ENCODE assay signal across 8 cellular contexts in the genomic region with DNA sequence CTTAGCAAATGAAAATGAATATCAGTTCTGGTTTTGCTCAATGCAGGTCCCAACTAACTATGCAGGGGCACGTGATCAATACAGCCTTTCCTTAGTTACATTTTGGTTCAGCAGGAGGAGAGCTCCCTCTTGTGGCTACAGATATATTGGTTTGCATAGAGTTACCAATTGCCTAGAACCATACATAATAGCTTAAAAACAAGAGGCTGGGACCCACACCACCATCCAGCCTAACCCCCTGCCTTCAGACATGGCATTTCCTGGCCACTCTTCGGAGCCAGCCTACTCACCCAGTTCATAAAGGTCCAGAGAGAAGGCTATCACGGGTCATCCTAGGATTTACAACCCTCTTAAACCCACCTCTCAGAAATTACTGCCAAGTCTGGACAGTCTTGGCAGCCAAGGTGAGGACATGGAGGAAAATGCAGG. TPM values are rescaled to one million over a fixed set of nuclear protein-coding genes. Genes with fewer than 3 reads are reported as not detected.
DNase-seq lines count a peak whose midpoint lies in the region; ATAC-seq and TF ChIP-seq lines count a peak whose summit lies in the region.

No MANE protein-coding gene starts in this region.

- peaks cover 4% of the 10 kb centered on the region for H3K4me1 Mint-ChIP-seq in activated B cell treated with CpG ODN at 0.5 μM for 24 hours
- H3K4me1 Mint-ChIP-seq in memory B cell, result peaks cover 13% of the 10 kb centered on the region
- peaks cover 5% of the 10 kb centered on the region for H3K4me1 Mint-ChIP-seq in type B pancreatic cell (ENCODE audit: unreplicated experiment)

- intact Hi-C loops in activated B cell treated with CpG ODN at 0.5 μM for 24 hours (cut with micrococcal nuclease), result loop anchor here (1.0 kb wide), 4 partner anchors 11 to 189 kb away; a partner anchor contains a TSS

- POLR2A ChIA-PET in activated B cell treated with CpG ODN at 0.5 μM for 24 hours (lab: Charles Lee), result interaction anchor here (0.8 to 2.6 kb wide), 3 partner anchors 8 to 189 kb away, joined by 3 to 16 read pairs (median 11); a partner anchor contains a TSS

- CTCF ChIA-PET in activated B cell treated with CpG ODN at 0.5 μM for 24 hours (lab: Charles Lee), result interaction anchor here (0.7 to 3.0 kb wide), 26 partner anchors 8 to 189 kb away, joined by 3 to 36 read pairs (median 4); a partner anchor contains a TSS

- H3K36me3 ChIP-seq in DOHH2 (ENCODE audit: control insufficient read depth, low read length), result peaks cover 86% of the 10 kb centered on the region
- H3K36me3 ChIP-seq in effector memory CD4-positive, alpha-beta T cell (ENCODE audit: control insufficient read depth, insufficient read depth, low read length), result peaks cover 75% of the 10 kb centered on the region

- H3K27me3 Mint-ChIP-seq in activated B cell treated with CpG ODN at 0.5 μM for 24 hours (no peaks in the 10 kb centered on the region), memory B cell (no peaks in the 10 kb centered on the region), type B pancreatic cell (no peaks in the 10 kb centered on the region)

- H3K4me2 ChIP-seq in DOHH2 (ENCODE audit: low read length), result no peak overlapping the region

- H3K27me3 ChIP-seq in DOHH2 (ENCODE audit: control insufficient read depth, low read length), result no peaks in the 10 kb centered on the region
- H3K27me3 ChIP-seq in effector memory CD4-positive, alpha-beta T cell (replicated peaks; ENCODE audit: control insufficient read depth, insufficient read depth, low read length, poor library complexity, severe bottlenecking), result no peaks in the 10 kb centered on the region

- H3K36me3 Mint-ChIP-seq in activated B cell treated with CpG ODN at 0.5 μM for 24 hours (ENCODE audit: low read depth) (peaks cover 91% of the 10 kb centered on the region), memory B cell (peaks cover 31% of the 10 kb centered on the region), type B pancreatic cell (peaks cover 14% of the 10 kb centered on the region)

- H3K27ac Mint-ChIP-seq in activated B cell treated with CpG ODN at 0.5 μM for 24 hours (no peak overlapping the region), memory B cell (peak overlapping the region; percentile 86), type B pancreatic cell (peak overlapping the region; percentile 1)

- peaks cover under 1% of the 10 kb centered on the region; the same call in 1 of the 2 replicates for H4K20me1 ChIP-seq in DOHH2 (ENCODE audit: control insufficient read depth, insufficient read depth, low read depth, low read length)

- no peak overlapping the region for H3K4me3 ChIP-seq in DOHH2 (ENCODE audit: low read length)
- no peak overlapping the region for H3K4me3 ChIP-seq in effector memory CD4-positive, alpha-beta T cell (ENCODE audit: insufficient read depth, low read depth, low read length, poor library complexity, severe bottlenecking)

- H3K4me1 ChIP-seq in DOHH2 (ENCODE audit: control insufficient read depth, low read length), result peaks cover 7% of the 10 kb centered on the region
- no peaks in the 10 kb centered on the region for H3K4me1 ChIP-seq in effector memory CD4-positive, alpha-beta T cell (ENCODE audit: control insufficient read depth, insufficient read depth, low read length, poor library complexity, severe bottlenecking)

- no peaks in the 10 kb centered on the region for H3F3A ChIP-seq in DOHH2 (ENCODE audit: control insufficient read depth, insufficient read depth)

- H3K79me2 ChIP-seq in DOHH2 (ENCODE audit: control insufficient read depth, low read length), result peaks cover 3% of the 10 kb centered on the region

- H3K9me3 ChIP-seq in DOHH2 (ENCODE audit: control insufficient read depth, insufficient read depth, low read length), result no peaks in the 10 kb centered on the region
- H3K9me3 ChIP-seq in effector memory CD4-positive, alpha-beta T cell (ENCODE audit: control insufficient read depth, low read length), result no peaks in the 10 kb centered on the region

- DNase-seq in GM20000 (ENCODE audit: low spot score) (peak; percentile 71), NCI-H510A (lab: John Stamatoyannopoulos, UW) (peak; percentile 1), activated B cell treated with CpG ODN at 0.5 μM for 24 hours (peak; percentile 17), memory B cell (ENCODE audit: low spot score in 2 of 2) (peak; percentile 62 to 72), type B pancreatic cell (ENCODE audit: extremely low spot score, unreplicated experiment) (no peak)
- peak in 2 of 3 donors; percentile 5 to 27 for DNase-seq in effector memory CD4-positive, alpha-beta T cell

- H3K9me3 Mint-ChIP-seq in activated B cell treated with CpG ODN at 0.5 μM for 24 hours (no peaks in the 10 kb centered on the region), memory B cell (no peaks in the 10 kb centered on the region), type B pancreatic cell (no peaks in the 10 kb centered on the region)

- ATAC-seq in HG03520 (IDR thresholded peaks at IDR 0.05; ENCODE audit: unreplicated experiment), result peak; percentile 99
- ATAC-seq in activated B cell treated with CpG ODN at 0.5 μM for 24 hours (ENCODE audit: low read depth), result peak; percentile 96
- peak; percentile 99 for ATAC-seq in memory B cell (ENCODE audit: low read depth)

- H3K4me3 Mint-ChIP-seq in activated B cell treated with CpG ODN at 0.5 μM for 24 hours (no peak overlapping the region), memory B cell (no peak overlapping the region), type B pancreatic cell (no peak overlapping the region)

- H3K27ac ChIP-seq in DOHH2 (ENCODE audit: low read depth, low read length), result no peak overlapping the region
- no peak overlapping the region for H3K27ac ChIP-seq in effector memory CD4-positive, alpha-beta T cell (ENCODE audit: insufficient read depth, low read length, poor library complexity, severe bottlenecking)

- no peaks in the 10 kb centered on the region for H3K9me2 ChIP-seq in DOHH2 (replicated peaks; ENCODE audit: control insufficient read depth, low read length)

- peak; percentile 86 for TF ChIP-seq CTCF in DOHH2 (IDR thresholded peaks at IDR 0.05; ENCODE audit: low read depth, low read length, poor library complexity, severe bottlenecking)
- peak; percentile 78 for TF ChIP-seq CTCF in GM20000 (IDR thresholded peaks at IDR 0.05; ENCODE audit: extremely low read depth, missing control alignments)
- peak; percentile 60 for TF ChIP-seq CTCF in activated B cell treated with CpG ODN at 0.5 μM for 24 hours (IDR thresholded peaks at IDR 0.05)
- peak; percentile 92 for TF ChIP-seq CTCF in type B pancreatic cell (conservative IDR thresholded peaks at IDR 0.05)

RNA-seq across cellular contexts. Expression of a gene that starts 10.5 kb away (rescaled TPM):
- total RNA-seq in activated B cell treated with CpG ODN at 0.5 μM for 24 hours, result 35.5 and 38.8 TPM in 2 replicates
- 36.2 and 36.7 TPM in 2 replicates for total RNA-seq in type B pancreatic cell (ENCODE audit: low replicate concordance)
